26 cellular contexts compared by ENCODE assay signal in the genomic region with DNA sequence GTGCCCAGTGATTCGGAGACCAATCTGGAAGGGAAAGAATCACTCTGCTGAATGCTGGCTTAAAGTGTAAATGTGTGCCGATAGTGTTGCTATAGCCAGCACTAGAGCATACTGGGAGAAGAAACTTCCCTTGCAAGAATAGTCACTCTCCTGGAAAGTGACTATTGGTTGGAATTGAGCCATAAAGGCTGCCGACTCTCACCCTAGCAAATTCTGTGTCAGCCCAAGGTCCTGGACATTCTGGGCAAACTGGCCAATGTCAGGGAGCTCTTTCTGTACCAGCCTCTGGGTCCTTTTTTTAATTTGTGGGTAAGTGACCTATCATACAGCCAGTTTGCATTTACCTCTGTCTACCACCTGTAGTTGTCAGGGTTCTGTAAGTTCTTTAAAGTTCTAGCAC. TPM values are rescaled to one million over a fixed set of nuclear protein-coding genes. Genes with fewer than 3 reads are reported as not detected.
DNase-seq lines count a peak whose midpoint lies in the region; ATAC-seq and TF ChIP-seq lines count a peak whose summit lies in the region.
"Had no signal": no experiment of that assay in that cellular context is flagged by ENCODE, and none has a peak within 500 bp of the region (broad histone marks: within the 10 kb centered on the region; RNA-seq: fewer than 3 reads in every experiment).

No MANE protein-coding gene starts in this region.

- intact Hi-C loops in mucosa of descending colon (cut with DNase I, micrococcal nuclease), result loop anchor here in 1 of 2 donors (10.0 kb wide), 1 partner anchor 134 kb away; no protein-coding TSS in a partner anchor

- no peak overlapping the region for H3K9ac ChIP-seq in OCI-LY3 (ENCODE audit: low read length)
- H3K9ac ChIP-seq: BLaER1 treated with 17β-estradiol and CSF1 and Interleukin-3, amounts not matched to agents 10 nM and 100 nM had no signal

- no peaks in the 10 kb centered on the region for H3K36me3 Mint-ChIP-seq in stimulated activated naive B cell treated with anti-CD40 and anti-IgM and Interleukin-4, amounts not matched to agents 10 μg/mL and 1 μg/mL and 100 μg/mL, for 72 hours

- H4K20me1 ChIP-seq in OCI-LY3 (ENCODE audit: insufficient read depth, low read length) (no peaks in the 10 kb centered on the region), hepatocyte (ENCODE audit: insufficient read depth, poor library complexity, severe bottlenecking) (no peaks in the 10 kb centered on the region)
- H4K20me1 ChIP-seq: BLaER1 treated with 17β-estradiol and CSF1 and Interleukin-3, amounts not matched to agents 10 nM and 100 nM had no signal

- H3K79me2 ChIP-seq in OCI-LY3 (ENCODE audit: low read length) (no peaks in the 10 kb centered on the region), hepatocyte (no peaks in the 10 kb centered on the region)

- TF ChIP-seq CTCF in OCI-LY3 (IDR thresholded peaks at IDR 0.05; ENCODE audit: low read depth, low read length) (no peak), hepatocyte (IDR thresholded peaks at IDR 0.05; ENCODE audit: poor library complexity) (no peak), mucosa of descending colon (IDR thresholded peaks at IDR 0.05) (no peak)

- no peak overlapping the region for H3K27ac ChIP-seq in OCI-LY3 (ENCODE audit: low read length)
- H3K27ac ChIP-seq in hepatocyte, result peak overlapping the region; percentile 28
- H3K27ac ChIP-seq: BLaER1 treated with 17β-estradiol and CSF1 and Interleukin-3, amounts not matched to agents 10 nM and 100 nM; PC-9; SJSA1 had no signal

- H3K27me3 ChIP-seq in OCI-LY3 (ENCODE audit: low read depth, low read length), result peaks cover 17% of the 10 kb centered on the region
- H3K27me3 ChIP-seq in hepatocyte, result no peaks in the 10 kb centered on the region

- peaks cover 38% of the 10 kb centered on the region for H3K4me1 ChIP-seq in OCI-LY3 (ENCODE audit: low read length)
- H3K4me1 ChIP-seq in hepatocyte (ENCODE audit: insufficient read depth), result peaks cover 12% of the 10 kb centered on the region
- peaks cover 16% of the 10 kb centered on the region for H3K4me1 ChIP-seq in mucosa of descending colon (ENCODE audit: low read depth)

- H3K36me3 ChIP-seq in OCI-LY3 (replicated peaks; ENCODE audit: low read depth, low read length) (no peaks in the 10 kb centered on the region), hepatocyte (replicated peaks; ENCODE audit: insufficient read depth, low read depth) (no peaks in the 10 kb centered on the region), mucosa of descending colon (ENCODE audit: low read depth) (no peaks in the 10 kb centered on the region)
- H3K36me3 ChIP-seq: BLaER1 treated with 17β-estradiol and CSF1 and Interleukin-3, amounts not matched to agents 10 nM and 100 nM; SJSA1 had no signal

- H3K27ac Mint-ChIP-seq in stimulated activated naive B cell treated with anti-CD40 and anti-IgM and Interleukin-4, amounts not matched to agents 10 μg/mL and 1 μg/mL and 100 μg/mL, for 72 hours, result peak overlapping the region; percentile 5
- H3K27ac Mint-ChIP-seq: CD4-positive, alpha-beta T cell; GM23338; H9 had no signal

- no peaks in the 10 kb centered on the region for H3K9me3 Mint-ChIP-seq in stimulated activated naive B cell treated with anti-CD40 and anti-IgM and Interleukin-4, amounts not matched to agents 10 μg/mL and 1 μg/mL and 100 μg/mL, for 72 hours
- H3K9me3 Mint-ChIP-seq: CD4-positive, alpha-beta T cell; GM23338; H9 had no signal

- H3K4me3 Mint-ChIP-seq in stimulated activated naive B cell treated with anti-CD40 and anti-IgM and Interleukin-4, amounts not matched to agents 10 μg/mL and 1 μg/mL and 100 μg/mL, for 72 hours, result no peak overlapping the region
- H3K4me3 Mint-ChIP-seq: CD4-positive, alpha-beta T cell; GM23338; H9 had no signal

- H3K4me1 Mint-ChIP-seq in stimulated activated naive B cell treated with anti-CD40 and anti-IgM and Interleukin-4, amounts not matched to agents 10 μg/mL and 1 μg/mL and 100 μg/mL, for 72 hours, result peaks cover 10 to 25% of the 10 kb centered on the region in 2 donors
- H3K4me1 Mint-ChIP-seq: GM23338 had no signal

- ATAC-seq in mucosa of descending colon, result peak; percentile 42
- no peak for ATAC-seq in stimulated activated naive B cell treated with anti-CD40 and anti-IgM and Interleukin-4, amounts not matched to agents 10 μg/mL and 1 μg/mL and 100 μg/mL, for 72 hours (replicated peaks)
- ATAC-seq in HG03469 (IDR thresholded peaks at IDR 0.05; ENCODE audit: unreplicated experiment), result no peak
- ATAC-seq: GM23338, K562, Right ventricle myocardium inferior had no signal

- 77% methylated on average over 3 of the region's 3 CpGs for WGBS in hepatocyte (ENCODE audit: low lambda C conversion rate, missing lambda C conversion rate)

- peaks cover 14 to 23% of the 10 kb centered on the region in 2 donors for H3K27me3 Mint-ChIP-seq in stimulated activated naive B cell treated with anti-CD40 and anti-IgM and Interleukin-4, amounts not matched to agents 10 μg/mL and 1 μg/mL and 100 μg/mL, for 72 hours

- no peaks in the 10 kb centered on the region for H3K9me2 ChIP-seq in hepatocyte (replicated peaks; ENCODE audit: insufficient read depth)

- H2AFZ ChIP-seq in OCI-LY3 (ENCODE audit: low read depth, low read length) (no peak overlapping the region), hepatocyte (no peak overlapping the region)
- H2AFZ ChIP-seq: GM23338, PC-9 had no signal

- DNase-seq in hepatocyte (ENCODE audit: low spot score) (no peak), mucosa of descending colon (peak in 1 of 3 donors; percentile 44), NCI-H1048 (lab: John Stamatoyannopoulos, UW) (no peak), DMS79 (lab: John Stamatoyannopoulos, UW) (no peak)
- no peak for DNase-seq in stimulated activated naive B cell treated with anti-CD40 and anti-IgM and Interleukin-4, amounts not matched to agents 10 μg/mL and 1 μg/mL and 100 μg/mL, for 72 hours
- DNase-seq: AML-193; CD4-positive, alpha-beta T cell; DMS53; H9; Kasumi-1; NCI-H1105; NCI-H1436 treated with DMSO at 0.1 percent for 48 hours; NCI-H2029; NCI-H446; NCI-H524 treated with DMSO at 0.1 percent for 48 hours; NCI-H774; PC-9 had no signal

- H3K4me3 ChIP-seq in OCI-LY3 (ENCODE audit: low read length) (no peak overlapping the region), hepatocyte (no peak overlapping the region), mucosa of descending colon (no peak overlapping the region)
- H3K4me3 ChIP-seq: BLaER1 treated with 17β-estradiol and CSF1 and Interleukin-3, amounts not matched to agents 10 nM and 100 nM; GM23338; K562; PC-9; SJSA1 had no signal

- peak overlapping the region; percentile 75; the same call in 1 of the 2 replicates for H3K4me2 ChIP-seq in OCI-LY3 (ENCODE audit: low read length)
- peak overlapping the region; percentile 2 for H3K4me2 ChIP-seq in hepatocyte
- H3K4me2 ChIP-seq: GM23338, PC-9 had no signal

- H3K9me3 ChIP-seq in OCI-LY3 (ENCODE audit: insufficient read depth, low read length) (no peaks in the 10 kb centered on the region), hepatocyte (ENCODE audit: low read depth) (no peaks in the 10 kb centered on the region), mucosa of descending colon (no peaks in the 10 kb centered on the region)
- H3K9me3 ChIP-seq: BLaER1 treated with 17β-estradiol and CSF1 and Interleukin-3, amounts not matched to agents 10 nM and 100 nM; SJSA1 had no signal

RNA-seq across cellular contexts. Expression of a gene that starts 44.3 kb away (rescaled TPM):
- total RNA-seq in hepatocyte (5.7 and 8.8 TPM in 2 replicates), mucosa of descending colon (10 to 100 TPM; 21.1 to 54.6 (median 34.8) TPM)
- polyA plus RNA-seq in hepatocyte, result 18.2 and 19.6 TPM in 2 replicates
- total RNA-seq: CD4-positive, alpha-beta T cell; H9; HT1080; K562; M059J; PC-9; Right ventricle myocardium inferior; SJSA1 had no signal
- polyA plus RNA-seq: K562 had no signal
